1 cellular context compared by ENCODE assay signal in the genomic region with DNA sequence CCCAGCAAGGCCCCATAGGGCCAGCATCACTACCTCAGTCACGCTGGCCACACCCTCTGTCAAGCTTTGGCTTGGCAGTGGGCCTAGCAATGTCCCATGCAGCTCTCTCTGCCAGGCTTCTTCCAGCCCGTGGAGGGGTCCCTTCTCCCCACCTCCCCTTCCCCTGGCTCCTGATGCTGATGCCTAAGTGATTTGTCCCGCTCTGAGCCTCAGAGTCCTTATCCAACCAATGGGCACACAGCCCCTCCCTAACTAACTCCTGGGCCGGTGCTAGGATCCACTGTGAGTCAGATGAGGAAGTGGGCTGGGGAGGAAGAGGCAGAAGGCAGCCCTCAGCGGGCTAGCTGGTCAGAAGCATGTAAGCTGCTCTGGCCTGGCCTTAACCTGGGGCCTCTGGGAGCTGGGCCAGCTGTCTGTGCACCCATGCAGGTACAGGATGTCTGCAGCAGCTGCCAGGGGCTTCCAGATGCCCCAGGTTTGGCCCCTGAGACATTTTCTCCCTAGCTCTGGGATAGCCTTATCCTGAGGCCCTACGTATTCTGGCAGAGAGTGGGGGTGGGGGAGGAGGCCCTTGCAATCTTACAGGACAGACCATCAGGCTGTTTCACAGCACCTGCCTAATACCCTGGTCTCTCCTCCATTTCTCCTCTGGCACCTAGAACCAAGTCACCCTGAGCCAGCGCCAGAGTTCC.
TF ChIP-seq lines count a peak whose summit lies in the region.

No MANE protein-coding gene starts in this region.

TF ChIP-seq in GM12878, 131 proteins besides CTCF, POLR2A, EP300 and RAD21 (continues in another document):
- TF ChIP-seq, protein P1, sequence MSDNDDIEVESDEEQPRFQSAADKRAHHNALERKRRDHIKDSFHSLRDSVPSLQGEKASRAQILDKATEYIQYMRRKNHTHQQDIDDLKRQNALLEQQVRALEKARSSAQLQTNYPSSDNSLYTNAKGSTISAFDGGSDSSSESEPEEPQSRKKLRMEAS (IDR thresholded peaks at IDR 0.05; ENCODE audit: low read depth, low read length), result no peak
- TF ChIP-seq ETV6 (conservative IDR thresholded peaks at IDR 0.05 in 1 of 2, IDR thresholded peaks at IDR 0.05 in 1 of 2; ENCODE audit: borderline replicate concordance in 1 of 2, low read depth in 1 of 2), result no peak
- no peak for TF ChIP-seq TBL1XR1 (IDR thresholded peaks at IDR 0.05; ENCODE audit: low read depth, low read length)
- TF ChIP-seq SIN3A (IDR thresholded peaks at IDR 0.05; ENCODE audit: low read depth, low read length), result no peak
- 0 out of 2 replicates have a peak, but pooled peaks have one; percentile 25 for TF ChIP-seq MXI1 (IDR thresholded peaks at IDR 0.05; ENCODE audit: low read depth, low read length)
- TF ChIP-seq, protein P2, sequence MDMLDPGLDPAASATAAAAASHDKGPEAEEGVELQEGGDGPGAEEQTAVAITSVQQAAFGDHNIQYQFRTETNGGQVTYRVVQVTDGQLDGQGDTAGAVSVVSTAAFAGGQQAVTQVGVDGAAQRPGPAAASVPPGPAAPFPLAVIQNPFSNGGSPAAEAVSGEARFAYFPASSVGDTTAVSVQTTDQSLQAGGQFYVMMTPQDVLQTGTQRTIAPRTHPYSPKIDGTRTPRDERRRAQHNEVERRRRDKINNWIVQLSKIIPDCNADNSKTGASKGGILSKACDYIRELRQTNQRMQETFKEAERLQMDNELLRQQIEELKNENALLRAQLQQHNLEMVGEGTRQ (IDR thresholded peaks at IDR 0.05; ENCODE audit: borderline replicate concordance, low read depth, low read length), result no peak
- no peak for TF ChIP-seq EGR1 (IDR thresholded peaks at IDR 0.05; ENCODE audit: borderline replicate concordance in 1 of 2, low read depth in 2 of 2, low read length in 2 of 2)
- peak; percentile 16; the same call in 1 of the 2 replicates for TF ChIP-seq RUNX3 (IDR thresholded peaks at IDR 0.05; ENCODE audit: low read length)
- no peak for TF ChIP-seq SREBF1 (IDR thresholded peaks at IDR 0.05; ENCODE audit: low read length)
- TF ChIP-seq ESRRA (IDR thresholded peaks at IDR 0.05; ENCODE audit: low read length), result no peak
- TF ChIP-seq TCF12 (IDR thresholded peaks at IDR 0.05; ENCODE audit: low read depth, low read length), result 0 out of 2 replicates have a peak, but pooled peaks have one; percentile 56
- TF ChIP-seq RBBP5 (conservative IDR thresholded peaks at IDR 0.05), result no peak
- TF ChIP-seq POLR2AphosphoS2 (IDR thresholded peaks at IDR 0.05; ENCODE audit: low read depth, low read length), result no peak
- TF ChIP-seq SPI1 (IDR thresholded peaks at IDR 0.05; ENCODE audit: borderline replicate concordance, insufficient read depth, low read depth, low read length), result peak; percentile 95
- no peak for TF ChIP-seq CBX5 (IDR thresholded peaks at IDR 0.05; ENCODE audit: low read depth)
- TF ChIP-seq CHD2 (IDR thresholded peaks at IDR 0.05; ENCODE audit: borderline replicate concordance, low read depth, low read length), result no peak
- TF ChIP-seq ZSCAN29 (IDR thresholded peaks at IDR 0.05), result no peak
- TF ChIP-seq ZNF207 (IDR thresholded peaks at IDR 0.05; ENCODE audit: borderline replicate concordance), result no peak
- TF ChIP-seq, protein P3, sequence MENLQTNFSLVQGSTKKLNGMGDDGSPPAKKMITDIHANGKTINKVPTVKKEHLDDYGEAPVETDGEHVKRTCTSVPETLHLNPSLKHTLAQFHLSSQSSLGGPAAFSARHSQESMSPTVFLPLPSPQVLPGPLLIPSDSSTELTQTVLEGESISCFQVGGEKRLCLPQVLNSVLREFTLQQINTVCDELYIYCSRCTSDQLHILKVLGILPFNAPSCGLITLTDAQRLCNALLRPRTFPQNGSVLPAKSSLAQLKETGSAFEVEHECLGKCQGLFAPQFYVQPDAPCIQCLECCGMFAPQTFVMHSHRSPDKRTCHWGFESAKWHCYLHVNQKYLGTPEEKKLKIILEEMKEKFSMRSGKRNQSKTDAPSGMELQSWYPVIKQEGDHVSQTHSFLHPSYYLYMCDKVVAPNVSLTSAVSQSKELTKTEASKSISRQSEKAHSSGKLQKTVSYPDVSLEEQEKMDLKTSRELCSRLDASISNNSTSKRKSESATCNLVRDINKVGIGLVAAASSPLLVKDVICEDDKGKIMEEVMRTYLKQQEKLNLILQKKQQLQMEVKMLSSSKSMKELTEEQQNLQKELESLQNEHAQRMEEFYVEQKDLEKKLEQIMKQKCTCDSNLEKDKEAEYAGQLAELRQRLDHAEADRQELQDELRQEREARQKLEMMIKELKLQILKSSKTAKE (IDR thresholded peaks at IDR 0.05; ENCODE audit: low read depth, poor library complexity, severe bottlenecking), result no peak
- TF ChIP-seq BRCA1 (IDR thresholded peaks at IDR 0.05; ENCODE audit: low read depth, low read length), result no peak
- no peak for TF ChIP-seq SMARCA5 (IDR thresholded peaks at IDR 0.05)
- TF ChIP-seq HDGF (IDR thresholded peaks at IDR 0.05), result 0 out of 2 replicates have a peak, but pooled peaks have one; percentile 15
- TF ChIP-seq SP1 (IDR thresholded peaks at IDR 0.05; ENCODE audit: low read depth, low read length), result no peak
- TF ChIP-seq, protein P4, sequence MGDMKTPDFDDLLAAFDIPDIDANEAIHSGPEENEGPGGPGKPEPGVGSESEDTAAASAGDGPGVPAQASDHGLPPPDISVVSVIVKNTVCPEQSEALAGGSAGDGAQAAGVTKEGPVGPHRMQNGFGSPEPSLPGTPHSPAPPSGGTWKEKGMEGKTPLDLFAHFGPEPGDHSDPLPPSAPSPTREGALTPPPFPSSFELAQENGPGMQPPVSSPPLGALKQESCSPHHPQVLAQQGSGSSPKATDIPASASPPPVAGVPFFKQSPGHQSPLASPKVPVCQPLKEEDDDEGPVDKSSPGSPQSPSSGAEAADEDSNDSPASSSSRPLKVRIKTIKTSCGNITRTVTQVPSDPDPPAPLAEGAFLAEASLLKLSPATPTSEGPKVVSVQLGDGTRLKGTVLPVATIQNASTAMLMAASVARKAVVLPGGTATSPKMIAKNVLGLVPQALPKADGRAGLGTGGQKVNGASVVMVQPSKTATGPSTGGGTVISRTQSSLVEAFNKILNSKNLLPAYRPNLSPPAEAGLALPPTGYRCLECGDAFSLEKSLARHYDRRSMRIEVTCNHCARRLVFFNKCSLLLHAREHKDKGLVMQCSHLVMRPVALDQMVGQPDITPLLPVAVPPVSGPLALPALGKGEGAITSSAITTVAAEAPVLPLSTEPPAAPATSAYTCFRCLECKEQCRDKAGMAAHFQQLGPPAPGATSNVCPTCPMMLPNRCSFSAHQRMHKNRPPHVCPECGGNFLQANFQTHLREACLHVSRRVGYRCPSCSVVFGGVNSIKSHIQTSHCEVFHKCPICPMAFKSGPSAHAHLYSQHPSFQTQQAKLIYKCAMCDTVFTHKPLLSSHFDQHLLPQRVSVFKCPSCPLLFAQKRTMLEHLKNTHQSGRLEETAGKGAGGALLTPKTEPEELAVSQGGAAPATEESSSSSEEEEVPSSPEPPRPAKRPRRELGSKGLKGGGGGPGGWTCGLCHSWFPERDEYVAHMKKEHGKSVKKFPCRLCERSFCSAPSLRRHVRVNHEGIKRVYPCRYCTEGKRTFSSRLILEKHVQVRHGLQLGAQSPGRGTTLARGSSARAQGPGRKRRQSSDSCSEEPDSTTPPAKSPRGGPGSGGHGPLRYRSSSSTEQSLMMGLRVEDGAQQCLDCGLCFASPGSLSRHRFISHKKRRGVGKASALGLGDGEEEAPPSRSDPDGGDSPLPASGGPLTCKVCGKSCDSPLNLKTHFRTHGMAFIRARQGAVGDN (IDR thresholded peaks at IDR 0.05), result no peak
- no peak for TF ChIP-seq NBN (IDR thresholded peaks at IDR 0.05)
- TF ChIP-seq, protein P5, sequence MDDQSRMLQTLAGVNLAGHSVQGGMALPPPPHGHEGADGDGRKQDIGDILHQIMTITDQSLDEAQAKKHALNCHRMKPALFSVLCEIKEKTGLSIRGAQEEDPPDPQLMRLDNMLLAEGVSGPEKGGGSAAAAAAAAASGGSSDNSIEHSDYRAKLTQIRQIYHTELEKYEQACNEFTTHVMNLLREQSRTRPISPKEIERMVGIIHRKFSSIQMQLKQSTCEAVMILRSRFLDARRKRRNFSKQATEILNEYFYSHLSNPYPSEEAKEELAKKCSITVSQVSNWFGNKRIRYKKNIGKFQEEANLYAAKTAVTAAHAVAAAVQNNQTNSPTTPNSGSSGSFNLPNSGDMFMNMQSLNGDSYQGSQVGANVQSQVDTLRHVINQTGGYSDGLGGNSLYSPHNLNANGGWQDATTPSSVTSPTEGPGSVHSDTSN (IDR thresholded peaks at IDR 0.05; ENCODE audit: insufficient replicate concordance, low read depth, low read length), result no peak
- TF ChIP-seq, protein P6, sequence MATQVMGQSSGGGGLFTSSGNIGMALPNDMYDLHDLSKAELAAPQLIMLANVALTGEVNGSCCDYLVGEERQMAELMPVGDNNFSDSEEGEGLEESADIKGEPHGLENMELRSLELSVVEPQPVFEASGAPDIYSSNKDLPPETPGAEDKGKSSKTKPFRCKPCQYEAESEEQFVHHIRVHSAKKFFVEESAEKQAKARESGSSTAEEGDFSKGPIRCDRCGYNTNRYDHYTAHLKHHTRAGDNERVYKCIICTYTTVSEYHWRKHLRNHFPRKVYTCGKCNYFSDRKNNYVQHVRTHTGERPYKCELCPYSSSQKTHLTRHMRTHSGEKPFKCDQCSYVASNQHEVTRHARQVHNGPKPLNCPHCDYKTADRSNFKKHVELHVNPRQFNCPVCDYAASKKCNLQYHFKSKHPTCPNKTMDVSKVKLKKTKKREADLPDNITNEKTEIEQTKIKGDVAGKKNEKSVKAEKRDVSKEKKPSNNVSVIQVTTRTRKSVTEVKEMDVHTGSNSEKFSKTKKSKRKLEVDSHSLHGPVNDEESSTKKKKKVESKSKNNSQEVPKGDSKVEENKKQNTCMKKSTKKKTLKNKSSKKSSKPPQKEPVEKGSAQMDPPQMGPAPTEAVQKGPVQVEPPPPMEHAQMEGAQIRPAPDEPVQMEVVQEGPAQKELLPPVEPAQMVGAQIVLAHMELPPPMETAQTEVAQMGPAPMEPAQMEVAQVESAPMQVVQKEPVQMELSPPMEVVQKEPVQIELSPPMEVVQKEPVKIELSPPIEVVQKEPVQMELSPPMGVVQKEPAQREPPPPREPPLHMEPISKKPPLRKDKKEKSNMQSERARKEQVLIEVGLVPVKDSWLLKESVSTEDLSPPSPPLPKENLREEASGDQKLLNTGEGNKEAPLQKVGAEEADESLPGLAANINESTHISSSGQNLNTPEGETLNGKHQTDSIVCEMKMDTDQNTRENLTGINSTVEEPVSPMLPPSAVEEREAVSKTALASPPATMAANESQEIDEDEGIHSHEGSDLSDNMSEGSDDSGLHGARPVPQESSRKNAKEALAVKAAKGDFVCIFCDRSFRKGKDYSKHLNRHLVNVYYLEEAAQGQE (IDR thresholded peaks at IDR 0.05; ENCODE audit: low read depth, low read length), result no peak
- TF ChIP-seq, protein P7, sequence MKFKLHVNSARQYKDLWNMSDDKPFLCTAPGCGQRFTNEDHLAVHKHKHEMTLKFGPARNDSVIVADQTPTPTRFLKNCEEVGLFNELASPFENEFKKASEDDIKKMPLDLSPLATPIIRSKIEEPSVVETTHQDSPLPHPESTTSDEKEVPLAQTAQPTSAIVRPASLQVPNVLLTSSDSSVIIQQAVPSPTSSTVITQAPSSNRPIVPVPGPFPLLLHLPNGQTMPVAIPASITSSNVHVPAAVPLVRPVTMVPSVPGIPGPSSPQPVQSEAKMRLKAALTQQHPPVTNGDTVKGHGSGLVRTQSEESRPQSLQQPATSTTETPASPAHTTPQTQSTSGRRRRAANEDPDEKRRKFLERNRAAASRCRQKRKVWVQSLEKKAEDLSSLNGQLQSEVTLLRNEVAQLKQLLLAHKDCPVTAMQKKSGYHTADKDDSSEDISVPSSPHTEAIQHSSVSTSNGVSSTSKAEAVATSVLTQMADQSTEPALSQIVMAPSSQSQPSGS (IDR thresholded peaks at IDR 0.05; ENCODE audit: low read length), result no peak
- no peak for TF ChIP-seq RAD51 (IDR thresholded peaks at IDR 0.05)
- TF ChIP-seq, protein P8, sequence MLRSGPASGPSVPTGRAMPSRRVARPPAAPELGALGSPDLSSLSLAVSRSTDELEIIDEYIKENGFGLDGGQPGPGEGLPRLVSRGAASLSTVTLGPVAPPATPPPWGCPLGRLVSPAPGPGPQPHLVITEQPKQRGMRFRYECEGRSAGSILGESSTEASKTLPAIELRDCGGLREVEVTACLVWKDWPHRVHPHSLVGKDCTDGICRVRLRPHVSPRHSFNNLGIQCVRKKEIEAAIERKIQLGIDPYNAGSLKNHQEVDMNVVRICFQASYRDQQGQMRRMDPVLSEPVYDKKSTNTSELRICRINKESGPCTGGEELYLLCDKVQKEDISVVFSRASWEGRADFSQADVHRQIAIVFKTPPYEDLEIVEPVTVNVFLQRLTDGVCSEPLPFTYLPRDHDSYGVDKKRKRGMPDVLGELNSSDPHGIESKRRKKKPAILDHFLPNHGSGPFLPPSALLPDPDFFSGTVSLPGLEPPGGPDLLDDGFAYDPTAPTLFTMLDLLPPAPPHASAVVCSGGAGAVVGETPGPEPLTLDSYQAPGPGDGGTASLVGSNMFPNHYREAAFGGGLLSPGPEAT (IDR thresholded peaks at IDR 0.05; ENCODE audit: low read depth), result 0 out of 2 replicates have a peak, but pooled peaks have one; percentile 15
- no peak for TF ChIP-seq GABPA (IDR thresholded peaks at IDR 0.05; ENCODE audit: low read depth)
- TF ChIP-seq GATAD2B (conservative IDR thresholded peaks at IDR 0.05; ENCODE audit: low read depth), result no peak
- TF ChIP-seq ZNF274 (IDR thresholded peaks at IDR 0.05; ENCODE audit: insufficient read depth, insufficient read length), result no peak
- TF ChIP-seq POLR2AphosphoS5 (IDR thresholded peaks at IDR 0.05; ENCODE audit: low read length), result no peak; the same call in 1 of the 2 replicates
- TF ChIP-seq IKZF1 (conservative IDR thresholded peaks at IDR 0.05), result peak; percentile 27; the same call in 1 of the 2 replicates
- TF ChIP-seq EED (IDR thresholded peaks at IDR 0.05; ENCODE audit: low read depth), result no peak
- TF ChIP-seq, protein P9, sequence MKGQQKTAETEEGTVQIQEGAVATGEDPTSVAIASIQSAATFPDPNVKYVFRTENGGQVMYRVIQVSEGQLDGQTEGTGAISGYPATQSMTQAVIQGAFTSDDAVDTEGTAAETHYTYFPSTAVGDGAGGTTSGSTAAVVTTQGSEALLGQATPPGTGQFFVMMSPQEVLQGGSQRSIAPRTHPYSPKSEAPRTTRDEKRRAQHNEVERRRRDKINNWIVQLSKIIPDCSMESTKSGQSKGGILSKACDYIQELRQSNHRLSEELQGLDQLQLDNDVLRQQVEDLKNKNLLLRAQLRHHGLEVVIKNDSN (IDR thresholded peaks at IDR 0.05; ENCODE audit: borderline replicate concordance, extremely low read length, insufficient read depth, low read depth, low read length), result no peak
- TF ChIP-seq, protein P10, sequence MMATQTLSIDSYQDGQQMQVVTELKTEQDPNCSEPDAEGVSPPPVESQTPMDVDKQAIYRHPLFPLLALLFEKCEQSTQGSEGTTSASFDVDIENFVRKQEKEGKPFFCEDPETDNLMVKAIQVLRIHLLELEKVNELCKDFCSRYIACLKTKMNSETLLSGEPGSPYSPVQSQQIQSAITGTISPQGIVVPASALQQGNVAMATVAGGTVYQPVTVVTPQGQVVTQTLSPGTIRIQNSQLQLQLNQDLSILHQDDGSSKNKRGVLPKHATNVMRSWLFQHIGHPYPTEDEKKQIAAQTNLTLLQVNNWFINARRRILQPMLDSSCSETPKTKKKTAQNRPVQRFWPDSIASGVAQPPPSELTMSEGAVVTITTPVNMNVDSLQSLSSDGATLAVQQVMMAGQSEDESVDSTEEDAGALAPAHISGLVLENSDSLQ (IDR thresholded peaks at IDR 0.05), result no peak
